ENCODE assay signal across 35 cellular contexts in genomic region chr10:21699575-21699974, GRCh38.
"Had no signal": no experiment of that assay in that cellular context is flagged by ENCODE, and none has a peak within 500 bp of the region (broad histone marks: within the 10 kb centered on the region; RNA-seq: fewer than 3 reads in every experiment).

No MANE protein-coding gene starts in this region.

- H3K4me3 ChIP-seq: ascending aorta, cardiac muscle cell had no signal

- H3K27me3 Mint-ChIP-seq: activated B cell treated with CpG ODN at 0.5 μM for 24 hours; activated CD4-positive, alpha-beta memory T cell treated with anti-CD3 and anti-CD28 coated beads for 36 hours; activated CD4-positive, alpha-beta T cell treated with anti-CD3 and anti-CD28 coated beads, Interleukin-2, amount 10 ng/mL, durations not matched to agents 24 days and 14 days; activated CD8-positive, alpha-beta T cell treated with anti-CD3 and anti-CD28 coated beads for 36 hours; activated naive CD4-positive, alpha-beta T cell treated with anti-CD3 and anti-CD28 coated beads, Interleukin-2, amount 10 ng/mL, durations not matched to agents 7 days and 5 days; activated naive CD4-positive, alpha-beta T cell treated with anti-CD3 and anti-CD28 coated beads, Interleukin-2, amount 50 U/mL, for 24 hours; activated naive CD8-positive, alpha-beta T cell; activated naive CD8-positive, alpha-beta T cell treated with anti-CD3 and anti-CD28 coated beads, Interleukin-2, amount 10 ng/mL, durations not matched to agents 7 days and 5 days; activated naive CD8-positive, alpha-beta T cell treated with anti-CD3 and anti-CD28 coated beads, Interleukin-2, amount 50 U/mL, for 24 hours; brain; central memory CD8-positive, alpha-beta T cell had no signal

- H3K36me3 ChIP-seq: cardiac muscle cell had no signal

- DNase-seq: activated B cell treated with CpG ODN at 0.5 μM for 24 hours; activated CD4-positive, alpha-beta memory T cell treated with anti-CD3 and anti-CD28 coated beads for 36 hours; activated CD4-positive, alpha-beta T cell treated with anti-CD3 and anti-CD28 coated beads for 4 hours; activated CD4-positive, alpha-beta T cell treated with anti-CD3 and anti-CD28 coated beads, Interleukin-2, amount 10 ng/mL, durations not matched to agents 24 days and 14 days; activated CD4-positive, alpha-beta T cell treated with anti-CD3 and anti-CD28 coated beads, Interleukin-2, amount 50 U/mL, for 1 hour; activated CD4-positive, alpha-beta T cell treated with anti-CD3 and anti-CD28 coated beads, Interleukin-2, amount 50 U/mL, for 4 hours; activated CD4-positive, CD25-positive, alpha-beta regulatory T cell treated with anti-CD3 and anti-CD28 coated beads, Interleukin-2, amount 50 U/mL, for 72 hours; activated CD8-positive, alpha-beta memory T cell treated with anti-CD3 and anti-CD28 coated beads, Interleukin-2, amount 50 U/mL, for 48 hours; activated CD8-positive, alpha-beta T cell treated with anti-CD3 and anti-CD28 coated beads for 36 hours; activated effector memory CD4-positive, alpha-beta T cell treated with Interleukin-2 at 50 U/mL for 16 hours; activated gamma-delta T cell; activated naive CD4-positive, alpha-beta T cell treated with anti-CD3 and anti-CD28 coated beads, Interleukin-2, amount 10 ng/mL, durations not matched to agents 7 days and 5 days; activated naive CD4-positive, alpha-beta T cell treated with Interleukin-2 at 50 U/mL for 16 hours; activated naive CD8-positive, alpha-beta T cell treated with anti-CD3 and anti-CD28 coated beads, Interleukin-2, amount 10 ng/mL, durations not matched to agents 7 days and 5 days; activated naive CD8-positive, alpha-beta T cell treated with anti-CD3 and anti-CD28 coated beads, Interleukin-2, amount 50 U/mL, for 24 hours; activated T-cell treated with anti-CD3 and anti-CD28 coated beads, Interleukin-2, amount 50 U/mL, for 4 hours; amygdala; anterior cingulate cortex; caudate nucleus; cerebellar nuclear complex; T-helper 1 cell; T-helper 2 cell; T-helper 9 cell had no signal

- H3K27me3 ChIP-seq: ascending aorta, cardiac muscle cell had no signal

- H3K4me1 ChIP-seq: ascending aorta had no signal

- H3K27ac Mint-ChIP-seq: activated B cell treated with CpG ODN at 0.5 μM for 24 hours; activated CD4-positive, alpha-beta memory T cell treated with anti-CD3 and anti-CD28 coated beads for 36 hours; activated CD4-positive, alpha-beta T cell treated with anti-CD3 and anti-CD28 coated beads, Interleukin-2, amount 10 ng/mL, durations not matched to agents 24 days and 14 days; activated CD8-positive, alpha-beta T cell treated with anti-CD3 and anti-CD28 coated beads for 36 hours; activated naive CD4-positive, alpha-beta T cell treated with anti-CD3 and anti-CD28 coated beads, Interleukin-2, amount 10 ng/mL, durations not matched to agents 7 days and 5 days; activated naive CD4-positive, alpha-beta T cell treated with anti-CD3 and anti-CD28 coated beads, Interleukin-2, amount 50 U/mL, for 24 hours; activated naive CD8-positive, alpha-beta T cell; activated naive CD8-positive, alpha-beta T cell treated with anti-CD3 and anti-CD28 coated beads, Interleukin-2, amount 10 ng/mL, durations not matched to agents 7 days and 5 days; activated naive CD8-positive, alpha-beta T cell treated with anti-CD3 and anti-CD28 coated beads, Interleukin-2, amount 50 U/mL, for 24 hours; activated T-helper 2 cell treated with anti-CD3 and anti-CD28 coated beads, Interferon-gamma antibody, Interleukin-2, Interleukin-4, amounts not matched to agents 10 μg/mL and 5 μg/mL and 100 μg/mL, durations not matched to agents 14 hours and 24 hours and 36 hours; brain; T-helper 1 cell treated with Interleukin-12 subunit alpha and Interleukin-12 subunit beta and Interleukin-4 antibody, amounts not matched to agents 30 μg/mL and 1 μg/mL, for 36 hours; T-helper 2 cell treated with Interferon-gamma antibody and Interleukin-4, amounts not matched to agents 5 μg/mL and 100 μg/mL, for 36 hours had no signal

- FAIRE-seq: bronchial epithelial cell, TTC549 had no signal

- H3K27ac ChIP-seq: ascending aorta, cardiac muscle cell, VCaP had no signal

- H3K4me3 Mint-ChIP-seq: activated B cell treated with CpG ODN at 0.5 μM for 24 hours; activated CD4-positive, alpha-beta memory T cell treated with anti-CD3 and anti-CD28 coated beads for 36 hours; activated CD4-positive, alpha-beta T cell treated with anti-CD3 and anti-CD28 coated beads, Interleukin-2, amount 10 ng/mL, durations not matched to agents 24 days and 14 days; activated CD8-positive, alpha-beta T cell treated with anti-CD3 and anti-CD28 coated beads for 36 hours; activated naive CD4-positive, alpha-beta T cell treated with anti-CD3 and anti-CD28 coated beads, Interleukin-2, amount 10 ng/mL, durations not matched to agents 7 days and 5 days; activated naive CD4-positive, alpha-beta T cell treated with anti-CD3 and anti-CD28 coated beads, Interleukin-2, amount 50 U/mL, for 24 hours; activated naive CD8-positive, alpha-beta T cell; activated naive CD8-positive, alpha-beta T cell treated with anti-CD3 and anti-CD28 coated beads, Interleukin-2, amount 10 ng/mL, durations not matched to agents 7 days and 5 days; activated naive CD8-positive, alpha-beta T cell treated with anti-CD3 and anti-CD28 coated beads, Interleukin-2, amount 50 U/mL, for 24 hours; activated T-cell treated with anti-CD3 and anti-CD28 coated beads, Interleukin-2, amount 50 U/mL, for 4 hours; brain; central memory CD8-positive, alpha-beta T cell; T-helper 1 cell treated with Interleukin-12 subunit alpha and Interleukin-12 subunit beta and Interleukin-4 antibody, amounts not matched to agents 30 μg/mL and 1 μg/mL, for 36 hours; T-helper 2 cell treated with Interferon-gamma antibody and Interleukin-4, amounts not matched to agents 5 μg/mL and 100 μg/mL, for 36 hours had no signal

- ATAC-seq: activated CD8-positive, alpha-beta T cell treated with anti-CD3 and anti-CD28 coated beads for 36 hours; activated naive CD8-positive, alpha-beta T cell treated with anti-CD3 and anti-CD28 coated beads, Interleukin-2, amount 50 U/mL, for 24 hours; activated T-cell treated with anti-CD3 and anti-CD28 coated beads, Interleukin-2, amount 50 U/mL, for 4 hours had no signal
